ENCODE assay signal across 16 cellular contexts in the genomic region with DNA sequence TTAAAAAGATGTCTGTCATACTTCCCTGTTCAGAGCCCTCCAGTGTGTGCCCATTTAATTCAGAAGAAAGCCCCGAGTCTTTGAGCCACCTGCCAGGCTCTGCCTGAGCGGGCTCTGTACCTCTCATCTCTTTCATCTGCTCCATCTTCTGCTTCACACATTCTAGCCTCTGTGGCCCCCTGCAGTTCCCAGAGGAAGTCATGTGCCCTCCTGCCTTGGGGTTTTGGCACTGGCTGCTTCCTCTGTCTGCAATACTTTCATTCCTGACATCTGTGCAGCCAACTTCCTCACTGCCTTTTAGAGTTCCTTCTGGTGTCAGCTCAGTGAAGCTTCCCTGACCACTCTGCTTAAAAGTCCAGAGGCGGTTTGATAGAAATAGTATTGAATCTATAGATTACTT. TPM values are rescaled to one million over a fixed set of nuclear protein-coding genes. Genes with fewer than 3 reads are reported as not detected.
A peak's percentile ranks its signal among the peaks of the same experiment; 100 is the strongest.
DNase-seq lines count a peak whose midpoint lies in the region; ATAC-seq and TF ChIP-seq lines count a peak whose summit lies in the region.
"Had no signal": no experiment of that assay in that cellular context is flagged by ENCODE, and none has a peak within 500 bp of the region (broad histone marks: within the 10 kb centered on the region; RNA-seq: fewer than 3 reads in every experiment).

No MANE protein-coding gene starts in this region.

- H3K9ac ChIP-seq in IMR-90 (ENCODE audit: low read depth, low read length), result no peak overlapping the region

- no peak overlapping the region for H2BK5ac ChIP-seq in IMR-90 (ENCODE audit: low read depth, low read length, poor library complexity, severe bottlenecking)

- H2BK120ac ChIP-seq in IMR-90 (ENCODE audit: low read depth, low read length), result no peak overlapping the region

- CTCF ChIA-PET in IMR-90 (lab: Yijun Ruan, JAX), result interaction anchor here (0.6 kb wide), 1 partner anchor 247 kb away, joined by 4 read pairs; no protein-coding TSS in a partner anchor

- no peaks in the 10 kb centered on the region for H3K79me1 ChIP-seq in IMR-90 (ENCODE audit: low read depth in 1 of 2, low read length in 2 of 2)

- H4K20me1 ChIP-seq in IMR-90 (ENCODE audit: insufficient read depth, low read length), result no peaks in the 10 kb centered on the region

- no peak overlapping the region for H3K56ac ChIP-seq in IMR-90 (ENCODE audit: extremely low read depth, insufficient read depth, low read length)

- H2AK5ac ChIP-seq in IMR-90 (ENCODE audit: low read depth, low read length), result no peak overlapping the region; the same call in 1 of the 2 replicates

- DNase-seq in AG08395 (ENCODE audit: low spot score), result peak; percentile 25
- DNase-seq in IMR-90, result no peak
- peak; percentile 27 to 61 (median 34) for DNase-seq in adrenal gland
- peak; percentile 5 to 32 for DNase-seq in hippocampal formation (lab: John Stamatoyannopoulos, UW)
- no peak for DNase-seq in germinal center (ENCODE audit: low spot score)
- DNase-seq in ovary, result no peak
- DNase-seq in SW 1271 (lab: John Stamatoyannopoulos, UW), result no peak
- DNase-seq in iPS-NIHi11 (ENCODE audit: low spot score), result no peak
- DNase-seq: activated CD8-positive, alpha-beta T cell treated with anti-CD3 and anti-CD28 coated beads for 36 hours; cortex of kidney; NCI-H1105; NCI-H774; retina; T-helper 1 cell had no signal

- peaks cover 2% of the 10 kb centered on the region; the same call in 1 of the 2 replicates for H3K4me1 ChIP-seq in IMR-90 (ENCODE audit: control insufficient read depth, insufficient read depth, low read length)
- no peaks in the 10 kb centered on the region for H3K4me1 ChIP-seq in adrenal gland (replicated peaks in 1 of 2)
- H3K4me1 ChIP-seq in ovary (ENCODE audit: insufficient read depth), result no peaks in the 10 kb centered on the region

- H2AK9ac ChIP-seq in IMR-90 (replicated peaks; ENCODE audit: low read depth, low read length, poor library complexity), result no peak overlapping the region

- H3K18ac ChIP-seq in IMR-90 (ENCODE audit: low read depth, low read length), result no peak overlapping the region

- H3K4me2 ChIP-seq in IMR-90 (ENCODE audit: low read depth, low read length), result no peak overlapping the region

- H3K36me3 ChIP-seq in IMR-90 (ENCODE audit: control insufficient read depth, insufficient read depth, low read length), result no peaks in the 10 kb centered on the region
- no peaks in the 10 kb centered on the region for H3K36me3 ChIP-seq in adrenal gland (replicated peaks in 1 of 2)
- H3K36me3 ChIP-seq in ovary, result no peaks in the 10 kb centered on the region
- H3K36me3 ChIP-seq: suprapubic skin had no signal

- no peak overlapping the region for H2BK20ac ChIP-seq in IMR-90 (ENCODE audit: low read depth, low read length)

- TF ChIP-seq RAD21 in IMR-90 (IDR thresholded peaks at IDR 0.05; ENCODE audit: low read length), result no peak

- 0 out of 3 replicates have a peak overlapping the region, but pooled peaks have one; percentile 85 for H2BK15ac ChIP-seq in IMR-90 (ENCODE audit: low read depth, low read length)

- H3K4ac ChIP-seq in IMR-90 (ENCODE audit: low read depth, low read length), result no peak overlapping the region

- intact Hi-C loops in IMR-90 (cut with micrococcal nuclease), result no loop called here
- intact Hi-C loops in adrenal gland (cut with DNase I), result loop anchor here in 1 of 2 donors (10.0 kb wide), 1 partner anchor 770 kb away; no protein-coding TSS in a partner anchor
- intact Hi-C loops in ovary (cut with DNase I), result no loop called here

- peak; percentile 40 for ATAC-seq in IMR-90 (ENCODE audit: low read depth)
- ATAC-seq: activated CD8-positive, alpha-beta T cell treated with anti-CD3 and anti-CD28 coated beads for 36 hours; activated naive CD4-positive, alpha-beta T cell treated with anti-CD3 and anti-CD28 coated beads, Interleukin-2, amount 50 U/mL, for 72 hours had no signal

- no peaks in the 10 kb centered on the region for H3K9me3 ChIP-seq in IMR-90 (ENCODE audit: control insufficient read depth, insufficient read depth, low read length)
- no peaks in the 10 kb centered on the region for H3K9me3 ChIP-seq in adrenal gland (replicated peaks in 1 of 3)
- H3K9me3 ChIP-seq in ovary, result no peaks in the 10 kb centered on the region
- H3K9me3 ChIP-seq: suprapubic skin had no signal

- in situ Hi-C loops in IMR-90 (cut with MboI; ENCODE audit: low sequenced_read_pairs), result loop anchor here (10.0 kb wide), 1 partner anchor 750 kb away; no protein-coding TSS in a partner anchor

- no peak overlapping the region for H3K4me3 ChIP-seq in IMR-90 (ENCODE audit: insufficient read depth, low read depth, low read length)
- no peak overlapping the region for H3K4me3 ChIP-seq in adrenal gland
- H3K4me3 ChIP-seq in ovary, result no peak overlapping the region
- H3K4me3 ChIP-seq: suprapubic skin had no signal

- no peak overlapping the region for H3K14ac ChIP-seq in IMR-90 (replicated peaks; ENCODE audit: low read depth, low read length)

- H4K91ac ChIP-seq in IMR-90 (ENCODE audit: insufficient read depth, low read depth, low read length), result 0 out of 2 replicates have a peak overlapping the region, but pooled peaks have one; percentile 55

- H3K27ac ChIP-seq in IMR-90 (ENCODE audit: insufficient read depth, low read length), result no peak overlapping the region
- H3K27ac ChIP-seq in adrenal gland, result peak overlapping the region in 1 of 5 donors; percentile 40
- H3K27ac ChIP-seq in ovary, result no peak overlapping the region
- H3K27ac ChIP-seq: suprapubic skin had no signal

- no peak overlapping the region for H2AFZ ChIP-seq in IMR-90 (replicated peaks; ENCODE audit: low read length, poor library complexity)

- no peak overlapping the region for H3K23ac ChIP-seq in IMR-90 (ENCODE audit: low read depth, low read length)

- no peak for TF ChIP-seq POLR2A in IMR-90 (IDR thresholded peaks at IDR 0.05; ENCODE audit: low read depth, low read length)
- TF ChIP-seq POLR2A in adrenal gland (IDR thresholded peaks at IDR 0.05), result no peak
- no peak for TF ChIP-seq POLR2A in ovary (IDR thresholded peaks at IDR 0.05)

- no peak overlapping the region for H4K5ac ChIP-seq in IMR-90 (ENCODE audit: low read depth, low read length)

- no CpG with 5 or more reads among the region's 3 CpGs for WGBS in IMR-90 (ENCODE audit: extremely low coverage in 2 of 2, insufficient read length in 1 of 2), 2 experiments
- WGBS in adrenal gland, 4 donors, result 39 to 51% (median 46%) methylated on average over 3 of the region's 3 CpGs
- 59 to 73% (median 68%) methylated on average over 3 of the region's 3 CpGs for WGBS in ovary, 3 donors

- H3K9me1 ChIP-seq in IMR-90 (ENCODE audit: insufficient read depth, low read length), result no peaks in the 10 kb centered on the region

- BruUV-seq in IMR-90 (replicated peaks; lab: Mats Ljungman, UMichigan), result no TSS peak

- peak overlapping the region in 1 of 2 experiments; percentile 0; a peak in 1 of 4 replicates for H4K8ac ChIP-seq in IMR-90 (ENCODE audit: low read depth in 2 of 2, low read length in 2 of 2)

- H3K27me3 ChIP-seq in IMR-90 (ENCODE audit: control insufficient read depth, insufficient read depth, low read length) (no peaks in the 10 kb centered on the region; the same call in none of the 2 replicates), adrenal gland (peaks cover 3% of the 10 kb centered on the region), ovary (no peaks in the 10 kb centered on the region)

- no peak for TF ChIP-seq EP300 in ovary (IDR thresholded peaks at IDR 0.05)

- TF ChIP-seq CTCF in IMR-90 (conservative IDR thresholded peaks at IDR 0.05; ENCODE audit: low read depth, low read length), result no peak
- no peak for TF ChIP-seq CTCF in adrenal gland (IDR thresholded peaks at IDR 0.05)
- TF ChIP-seq CTCF in ovary (IDR thresholded peaks at IDR 0.05), result no peak

- dilution Hi-C loops in IMR-90 (cut with HindIII; ENCODE audit: low sequenced_read_pairs, unreplicated experiment), result no loop called here

- POLR2A ChIA-PET in IMR-90 (lab: Charles Lee; ENCODE audit: unreplicated experiment), result no interaction called here

TF ChIP-seq in IMR-90, 13 proteins besides CTCF, POLR2A, EP300 and RAD21 (continues in another document):
- TF ChIP-seq, protein P1, sequence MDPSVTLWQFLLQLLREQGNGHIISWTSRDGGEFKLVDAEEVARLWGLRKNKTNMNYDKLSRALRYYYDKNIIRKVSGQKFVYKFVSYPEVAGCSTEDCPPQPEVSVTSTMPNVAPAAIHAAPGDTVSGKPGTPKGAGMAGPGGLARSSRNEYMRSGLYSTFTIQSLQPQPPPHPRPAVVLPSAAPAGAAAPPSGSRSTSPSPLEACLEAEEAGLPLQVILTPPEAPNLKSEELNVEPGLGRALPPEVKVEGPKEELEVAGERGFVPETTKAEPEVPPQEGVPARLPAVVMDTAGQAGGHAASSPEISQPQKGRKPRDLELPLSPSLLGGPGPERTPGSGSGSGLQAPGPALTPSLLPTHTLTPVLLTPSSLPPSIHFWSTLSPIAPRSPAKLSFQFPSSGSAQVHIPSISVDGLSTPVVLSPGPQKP (IDR thresholded peaks at IDR 0.05; ENCODE audit: borderline replicate concordance, low read depth, low read length), result no peak
- TF ChIP-seq, protein P2, sequence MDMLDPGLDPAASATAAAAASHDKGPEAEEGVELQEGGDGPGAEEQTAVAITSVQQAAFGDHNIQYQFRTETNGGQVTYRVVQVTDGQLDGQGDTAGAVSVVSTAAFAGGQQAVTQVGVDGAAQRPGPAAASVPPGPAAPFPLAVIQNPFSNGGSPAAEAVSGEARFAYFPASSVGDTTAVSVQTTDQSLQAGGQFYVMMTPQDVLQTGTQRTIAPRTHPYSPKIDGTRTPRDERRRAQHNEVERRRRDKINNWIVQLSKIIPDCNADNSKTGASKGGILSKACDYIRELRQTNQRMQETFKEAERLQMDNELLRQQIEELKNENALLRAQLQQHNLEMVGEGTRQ (IDR thresholded peaks at IDR 0.05; ENCODE audit: low read depth, low read length), result no peak
- TF ChIP-seq NFE2L2 (IDR thresholded peaks at IDR 0.05; ENCODE audit: low read depth, low read length) (no peak), MAZ (IDR thresholded peaks at IDR 0.05; ENCODE audit: borderline replicate concordance, low read depth, low read length) (no peak), RFX5 (IDR thresholded peaks at IDR 0.05; ENCODE audit: low read depth, low read length) (no peak)

RNA-seq across cellular contexts. Expression of a gene that starts 6.2 kb away (rescaled TPM):
- total RNA-seq in IMR-90 (2012; rRNA removed) (5.8 and 6.3 TPM in 2 replicates), adrenal gland (1 to 10 TPM in 2 of 8 donors, under 1 TPM in 6; 0.32 to 6.8 (median 0.75) TPM), ovary (1 to 10 TPM in 3 of 7 donors, under 1 TPM in 4; 0.35 to 2.2 (median 0.86) TPM)
- polyA plus RNA-seq in IMR-90 (2012; rRNA removed) (5.3 and 5.5 TPM in 2 replicates), adrenal gland (under 1 TPM; 0.16 to 0.30 (median 0.29) TPM), ovary (1 to 10 TPM; 1.3 to 3.0 TPM)
- polyA plus RNA-seq in IMR-90 (2012; cell fraction: cytosol; rRNA removed), result 3.4 and 3.9 TPM in 2 replicates
- 5.2 and 6.8 TPM in 2 replicates for polyA plus RNA-seq in IMR-90 (2012; cell fraction: nucleus; rRNA removed; ENCODE audit: low replicate concordance)
- total RNA-seq: activated CD8-positive, alpha-beta T cell treated with anti-CD3 and anti-CD28 coated beads for 36 hours; activated naive CD4-positive, alpha-beta T cell treated with anti-CD3 and anti-CD28 coated beads, Interleukin-2, amount 50 U/mL, for 72 hours had no signal

RNA-seq across cellular contexts. Expression of a gene that starts 25.8 kb away (rescaled TPM):
- total RNA-seq in IMR-90 (2012; rRNA removed) (1.3 and 1.4 TPM in 2 replicates), adrenal gland (1 to 10 TPM in 7 of 8 donors, not detected in 1; 1.0 to 5.7 (median 1.8) TPM), ovary (1 to 10 TPM in 6 of 7 donors, under 1 TPM in 1; 0.97 to 2.1 (median 1.5) TPM)
- polyA plus RNA-seq in IMR-90 (2012; rRNA removed) (5.8 and 7.4 TPM in 2 replicates), adrenal gland (1 to 10 TPM in 1 of 3 donors, under 1 TPM in 2; 0.48 to 1.1 (median 0.51) TPM), ovary (1 to 10 TPM; 4.4 to 5.6 TPM)
- 2.9 and 20.0 TPM in 2 replicates for polyA plus RNA-seq in IMR-90 (2012; cell fraction: cytosol; rRNA removed)
- 1.0 and 5.5 TPM in 2 replicates for polyA plus RNA-seq in IMR-90 (2012; cell fraction: nucleus; rRNA removed; ENCODE audit: low replicate concordance)
- total RNA-seq: activated CD8-positive, alpha-beta T cell treated with anti-CD3 and anti-CD28 coated beads for 36 hours; activated naive CD4-positive, alpha-beta T cell treated with anti-CD3 and anti-CD28 coated beads, Interleukin-2, amount 50 U/mL, for 72 hours had no signal

Comparison
In these comparisons a context has a peak if more than half of its experiments do, and no peak if none do; other contexts are left out.
1. DNase-seq: peak in AG08395 (single experiment), adrenal gland (7 of 7) and hippocampal formation (2 of 2); none in IMR-90 (single experiment), germinal center (single experiment), ovary (0 of 5), SW 1271 (0 of 2) and iPS-NIHi11 (single experiment).